Comparison of ENCODE assay signal across 17 cellular contexts in genomic region chr1:62228883-62229187, GRCh38. TPM values are rescaled to one million over a fixed set of nuclear protein-coding genes. Genes with fewer than 3 reads are reported as not detected.
DNase-seq lines count a peak whose midpoint lies in the region; ATAC-seq, FAIRE-seq and TF ChIP-seq lines count a peak whose summit lies in the region.
"Had no signal": no experiment of that assay in that cellular context is flagged by ENCODE, and none has a peak within 500 bp of the region (broad histone marks: within the 10 kb centered on the region; RNA-seq: fewer than 3 reads in every experiment).

No MANE protein-coding gene starts in this region.

- H3K18ac ChIP-seq in trophoblast cell (ENCODE audit: low read length), result peak overlapping the region; percentile 67

- no peak for FAIRE-seq in RCC 7860 (lab: Jason Lieb, UNC)

- no peaks in the 10 kb centered on the region for H3K9me3 ChIP-seq in NT2/D1 (ENCODE audit: insufficient read depth, low read length)
- H3K9me3 ChIP-seq in trophoblast cell (ENCODE audit: insufficient read depth, low read depth, low read length), result no peaks in the 10 kb centered on the region
- H3K9me3 ChIP-seq: SJCRH30 had no signal

- no peak overlapping the region for H3K4me3 ChIP-seq in NT2/D1 (ENCODE audit: insufficient read length, low read depth)
- no peak overlapping the region for H3K4me3 ChIP-seq in epithelial cell of esophagus (ENCODE audit: low read length)
- no peak overlapping the region for H3K4me3 ChIP-seq in trophoblast cell (ENCODE audit: low read depth, low read length)
- H3K4me3 ChIP-seq: SJCRH30 had no signal

- in situ Hi-C loops in G401 (cut with HindIII; ENCODE audit: low sequenced_read_pairs), result no loop called here

- no peaks in the 10 kb centered on the region for H3K4me1 Mint-ChIP-seq in stimulated activated memory B cell treated with anti-CD40 and anti-IgM and Interleukin-4, amounts not matched to agents 10 μg/mL and 1 μg/mL and 100 μg/mL, for 72 hours
- H3K4me1 Mint-ChIP-seq: CD4-positive, CD25-positive, alpha-beta regulatory T cell had no signal

- H4K8ac ChIP-seq in trophoblast cell (ENCODE audit: low read depth, low read length), result peak overlapping the region; percentile 55

- no peak overlapping the region for H3K23ac ChIP-seq in trophoblast cell (ENCODE audit: low read length)

- peak; percentile 0 for TF ChIP-seq CTCF in epithelial cell of esophagus (IDR thresholded peaks at IDR 0.05; ENCODE audit: insufficient read depth, low read depth, low read length, missing control alignments)

- H3K4me1 ChIP-seq in NT2/D1 (ENCODE audit: insufficient read depth, insufficient read length), result peaks cover 30% of the 10 kb centered on the region
- peaks cover 29 to 39% of the 10 kb centered on the region in 2 experiments for H3K4me1 ChIP-seq in trophoblast cell (ENCODE audit: control insufficient read depth in 1 of 2, insufficient read depth in 2 of 2, low read length in 2 of 2)

- H3K4me3 Mint-ChIP-seq in stimulated activated memory B cell treated with anti-CD40 and anti-IgM and Interleukin-4, amounts not matched to agents 10 μg/mL and 1 μg/mL and 100 μg/mL, for 72 hours, result no peak overlapping the region
- H3K4me3 Mint-ChIP-seq: CD4-positive, CD25-positive, alpha-beta regulatory T cell had no signal

- ATAC-seq in stimulated activated memory B cell treated with anti-CD40 and anti-IgM and Interleukin-4, amounts not matched to agents 10 μg/mL and 1 μg/mL and 100 μg/mL, for 72 hours, result no peak

- H3K27me3 ChIP-seq in NT2/D1 (ENCODE audit: insufficient read depth, insufficient read length) (no peaks in the 10 kb centered on the region), trophoblast cell (ENCODE audit: insufficient read depth, low read length) (no peaks in the 10 kb centered on the region)
- H3K27me3 ChIP-seq: SJCRH30 had no signal

- H3K27me3 Mint-ChIP-seq in stimulated activated memory B cell treated with anti-CD40 and anti-IgM and Interleukin-4, amounts not matched to agents 10 μg/mL and 1 μg/mL and 100 μg/mL, for 72 hours, result peaks cover 27% of the 10 kb centered on the region
- H3K27me3 Mint-ChIP-seq: CD4-positive, CD25-positive, alpha-beta regulatory T cell had no signal

- no peaks in the 10 kb centered on the region for H3K36me3 Mint-ChIP-seq in stimulated activated memory B cell treated with anti-CD40 and anti-IgM and Interleukin-4, amounts not matched to agents 10 μg/mL and 1 μg/mL and 100 μg/mL, for 72 hours
- H3K36me3 Mint-ChIP-seq: CD4-positive, CD25-positive, alpha-beta regulatory T cell had no signal

- peak overlapping the region; percentile 93 for H2BK12ac ChIP-seq in trophoblast cell (ENCODE audit: low read length)

- peaks cover 2% of the 10 kb centered on the region for H3K79me2 ChIP-seq in trophoblast cell (ENCODE audit: control insufficient read depth, insufficient read depth, low read length, poor library complexity)

- peak overlapping the region; percentile 79 for H4K91ac ChIP-seq in trophoblast cell (ENCODE audit: low read depth, low read length)

- H3K9me3 Mint-ChIP-seq in stimulated activated memory B cell treated with anti-CD40 and anti-IgM and Interleukin-4, amounts not matched to agents 10 μg/mL and 1 μg/mL and 100 μg/mL, for 72 hours, result no peaks in the 10 kb centered on the region
- H3K9me3 Mint-ChIP-seq: CD4-positive, CD25-positive, alpha-beta regulatory T cell had no signal

- peak overlapping the region; percentile 35 for H4K12ac ChIP-seq in trophoblast cell (ENCODE audit: low read depth, low read length)

- no CpG with 5 or more reads among the region's 4 CpGs for WGBS in trophoblast cell (ENCODE audit: extremely low coverage, insufficient coverage, insufficient read length)

- DNase-seq in G401 (ENCODE audit: low spot score) (peak; percentile 20), NT2/D1 (ENCODE audit: low read depth, low spot score) (no peak), epithelial cell of esophagus (ENCODE audit: low read depth) (no peak), trophoblast cell (no peak), RCC 7860 (ENCODE audit: low spot score) (no peak), DMS153 (lab: John Stamatoyannopoulos, UW) (no peak)
- DNase-seq in stimulated activated CD4-positive, alpha-beta T cell treated with anti-CD3 and anti-CD28 coated beads, Interleukin-4, amount 100 ng/mL, for 24 hours, result no peak
- DNase-seq: CD4-positive, CD25-positive, alpha-beta regulatory T cell; GOT3; Karpas-422; NCI-H1417; NCI-H1930; NCI-H510A; NCI-H82 had no signal

- H3K9ac ChIP-seq in NT2/D1 (ENCODE audit: insufficient read length, low read depth) (peak overlapping the region; percentile 37), trophoblast cell (ENCODE audit: low read length) (no peak overlapping the region)

- H3K27ac Mint-ChIP-seq in stimulated activated memory B cell treated with anti-CD40 and anti-IgM and Interleukin-4, amounts not matched to agents 10 μg/mL and 1 μg/mL and 100 μg/mL, for 72 hours, result no peak overlapping the region
- H3K27ac Mint-ChIP-seq: CD4-positive, CD25-positive, alpha-beta regulatory T cell had no signal

- no peak overlapping the region for H3K4me2 ChIP-seq in trophoblast cell (ENCODE audit: low read length)

- H3K4ac ChIP-seq in trophoblast cell (ENCODE audit: low read depth, low read length), result peak overlapping the region; percentile 72

- H3K36me3 ChIP-seq in NT2/D1 (ENCODE audit: insufficient read depth, insufficient read length, low read length) (peaks cover 48% of the 10 kb centered on the region), trophoblast cell (ENCODE audit: control insufficient read depth in 1 of 2, insufficient read depth in 2 of 2, low read length in 2 of 2) (peaks cover 6 to 15% of the 10 kb centered on the region in 2 experiments)
- H3K36me3 ChIP-seq: SJCRH30 had no signal

- H2AFZ ChIP-seq in trophoblast cell (ENCODE audit: insufficient read depth, low read length, poor library complexity), result no peak overlapping the region

- H2BK120ac ChIP-seq in trophoblast cell (ENCODE audit: insufficient read depth, low read length, poor library complexity), result peak overlapping the region; percentile 80

- H2AK5ac ChIP-seq in trophoblast cell (ENCODE audit: low read length), result peak overlapping the region; percentile 71

- H2BK5ac ChIP-seq in trophoblast cell (ENCODE audit: low read depth, low read length, poor library complexity), result peak overlapping the region; percentile 89

- peak overlapping the region; percentile 79 for H3K14ac ChIP-seq in trophoblast cell (ENCODE audit: low read length)

- H3K79me1 ChIP-seq in trophoblast cell (ENCODE audit: low read length), result peaks cover 20% of the 10 kb centered on the region

- H3K27ac ChIP-seq in trophoblast cell (ENCODE audit: low read depth, low read length), result peak overlapping the region; percentile 90
- H3K27ac ChIP-seq: SJCRH30 had no signal

RNA-seq across cellular contexts. Expression of gene L1TD1, which starts 34.2 kb away (rescaled TPM):
- total RNA-seq in G401 (2014; rRNA removed; shearing (Covaris generic)), result not detected in 2 replicates
- polyA plus RNA-seq in trophoblast cell (2013), result 65.5 and 65.9 TPM in 2 replicates
- total RNA-seq: A673; CD4-positive, CD25-positive, alpha-beta regulatory T cell; SJCRH30 had no signal
- polyA plus RNA-seq: CD4-positive, CD25-positive, alpha-beta regulatory T cell had no signal
